ENCODE assay signal across 15 cellular contexts in the genomic region with DNA sequence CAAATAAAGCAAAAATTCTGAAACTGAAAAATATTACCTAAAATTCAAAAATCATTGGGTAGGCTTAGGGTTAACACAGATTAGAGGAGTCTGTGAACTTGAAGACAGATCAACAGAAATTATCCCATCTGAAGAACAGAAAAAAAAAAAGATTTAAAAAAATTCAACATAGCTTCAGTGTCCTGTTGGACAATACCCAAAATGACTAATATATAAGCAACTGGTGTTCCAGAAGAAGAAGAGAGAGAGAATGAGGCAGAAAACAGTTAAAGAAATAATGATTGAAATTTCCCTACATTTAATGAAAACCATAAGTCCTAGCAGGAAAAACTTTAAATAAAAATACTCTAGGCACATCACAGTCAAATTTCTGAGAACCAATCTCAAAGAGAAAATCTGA.
"Had no signal": no experiment of that assay in that cellular context is flagged by ENCODE, and none has a peak within 500 bp of the region (broad histone marks: within the 10 kb centered on the region; RNA-seq: fewer than 3 reads in every experiment).

No MANE protein-coding gene starts in this region.

- ATAC-seq: activated CD8-positive, alpha-beta T cell treated with anti-CD3 and anti-CD28 coated beads, Interleukin-2, amount 10 ng/mL, durations not matched to agents 7 days and 5 days; WTC11 had no signal

- H3K27me3 ChIP-seq: ascending aorta, cardiac muscle cell, heart left ventricle, neural progenitor cell had no signal

- H3K9me3 ChIP-seq: ascending aorta had no signal

- H3K79me2 ChIP-seq: parathyroid adenoma had no signal

- H3K4me2 ChIP-seq: neural progenitor cell had no signal

- H2AFZ ChIP-seq: neural progenitor cell, parathyroid adenoma had no signal

- DNase-seq: activated CD4-positive, alpha-beta T cell treated with anti-CD3 and anti-CD28 coated beads for 48 hours; activated CD8-positive, alpha-beta memory T cell treated with anti-CD3 and anti-CD28 coated beads, Interleukin-2, amount 50 U/mL, for 48 hours; activated CD8-positive, alpha-beta T cell treated with anti-CD3 and anti-CD28 coated beads, Interleukin-2, amount 10 ng/mL, durations not matched to agents 7 days and 5 days; cortex of kidney; effector CD8-positive, alpha-beta T cell; kidney; left ventricle myocardium superior; small intestine had no signal

- H3K27ac ChIP-seq: ascending aorta, cardiac muscle cell, epithelial cell of prostate, neural progenitor cell, parathyroid adenoma had no signal

- H3K36me3 ChIP-seq: neural progenitor cell had no signal

- H3K4me1 ChIP-seq: ascending aorta, neural progenitor cell, parathyroid adenoma had no signal

- H3K9ac ChIP-seq: neural progenitor cell, parathyroid adenoma had no signal

- H3K4me3 ChIP-seq: ascending aorta, cardiac muscle cell, heart left ventricle, neural progenitor cell had no signal
